9 cellular contexts compared by ENCODE assay signal in genomic region chr9:128245293-128246151, GRCh38. TPM values are rescaled to one million over a fixed set of nuclear protein-coding genes. Genes with fewer than 3 reads are reported as not detected.
DNase-seq lines count a peak whose midpoint lies in the region; ATAC-seq, FAIRE-seq and TF ChIP-seq lines count a peak whose summit lies in the region.
"Had no signal": no experiment of that assay in that cellular context is flagged by ENCODE, and none has a peak within 500 bp of the region (broad histone marks: within the 10 kb centered on the region; RNA-seq: fewer than 3 reads in every experiment).

No MANE protein-coding gene starts in this region.

- H3K4me3 ChIP-seq in ACC112 (ENCODE audit: low read depth, low read length): peak overlapping the region; percentile 81
- H3K4me3 ChIP-seq in bronchial epithelial cell (ENCODE audit: low read depth, low read length): no peak overlapping the region

- H3K4me1 ChIP-seq in ACC112 (ENCODE audit: control insufficient read depth, insufficient read depth, low read length, unreplicated experiment): peaks cover 33% of the 10 kb centered on the region

- TF ChIP-seq CTCF in bronchial epithelial cell (IDR thresholded peaks at IDR 0.05; ENCODE audit: insufficient read depth, low read length, severe bottlenecking): no peak

- no peaks in the 10 kb centered on the region for H3K9me3 ChIP-seq in KOPT-K1 (ENCODE audit: insufficient read depth, low read length, poor library complexity, severe bottlenecking)

- H3K27ac ChIP-seq in ACC112 (ENCODE audit: low read depth, low read length) (no peak overlapping the region), KOPT-K1 (ENCODE audit: low read depth, low read length, poor library complexity, severe bottlenecking) (peak overlapping the region; percentile 24)

- no peaks in the 10 kb centered on the region for H3K79me2 ChIP-seq in ACC112 (ENCODE audit: control insufficient read depth, insufficient read depth, low read length, unreplicated experiment)

- H3K36me3 ChIP-seq in ACC112 (ENCODE audit: insufficient read depth, low read length) (no peaks in the 10 kb centered on the region), KOPT-K1 (ENCODE audit: insufficient read depth, low read length) (no peaks in the 10 kb centered on the region), bronchial epithelial cell (ENCODE audit: control insufficient read depth, insufficient read depth, low read length) (no peaks in the 10 kb centered on the region)

- peak; percentile 12 for DNase-seq in bronchial epithelial cell (ENCODE audit: low read depth)
- peak; percentile 91 for DNase-seq in islet precursor cell
- DNase-seq in NCI-H146 (lab: John Stamatoyannopoulos, UW): no peak
- DNase-seq in stimulated activated naive CD8-positive, alpha-beta T cell treated with anti-CD3 and anti-CD28 coated beads, Interleukin-15, Interleukin-2, amounts not matched to agents 100 U/mL and 50 U/mL, for 24 hours: no peak
- no peak for DNase-seq in left lobe of liver (ENCODE audit: low spot score)
- DNase-seq: SHP77 had no signal

- H3K27me3 ChIP-seq in ACC112 (ENCODE audit: insufficient read depth, low read length): no peaks in the 10 kb centered on the region
- no peaks in the 10 kb centered on the region for H3K27me3 ChIP-seq in bronchial epithelial cell (ENCODE audit: control insufficient read depth, insufficient read depth, low read length)

- no peak overlapping the region for H2AFZ ChIP-seq in ACC112 (ENCODE audit: low read length, unreplicated experiment)

- no peak for FAIRE-seq in bronchial epithelial cell (lab: Jason Lieb, UNC)

- ATAC-seq in stimulated activated naive CD8-positive, alpha-beta T cell treated with anti-CD3 and anti-CD28 coated beads, Interleukin-15, Interleukin-2, amounts not matched to agents 100 U/mL and 50 U/mL, for 24 hours: no peak
- ATAC-seq in left lobe of liver (no peak), GM19035 (IDR thresholded peaks at IDR 0.05; ENCODE audit: unreplicated experiment) (no peak)

RNA-seq across cellular contexts. Expression of gene GOLGA2, which starts 30.3 kb away (rescaled TPM):
- total RNA-seq in bronchial epithelial cell (54.8 and 70.9 TPM in 2 replicates), left lobe of liver (34.8 TPM)

RNA-seq across cellular contexts. Expression of gene SWI5, which starts 30.6 kb away (rescaled TPM):
- total RNA-seq in bronchial epithelial cell: 30.0 and 30.7 TPM in 2 replicates
- 17.8 TPM for total RNA-seq in left lobe of liver

RNA-seq across cellular contexts. Expression of gene DNM1, which starts 42.3 kb away (rescaled TPM):
- total RNA-seq in bronchial epithelial cell (0.53 and 0.77 TPM in 2 replicates), left lobe of liver (3.7 TPM)

RNA-seq across cellular contexts. Expression of gene CIZ1, which starts 54.1 kb away (rescaled TPM):
- total RNA-seq in bronchial epithelial cell (15.0 and 32.0 TPM in 2 replicates), left lobe of liver (28.1 TPM)

Comparison
In these comparisons a context has a peak if more than half of its experiments do, and no peak if none do; other contexts are left out.
1. DNase-seq: peak in bronchial epithelial cell (single experiment) and islet precursor cell (single experiment); none in NCI-H146 (single experiment), stimulated activated naive CD8-positive, alpha-beta T cell treated with anti-CD3 and anti-CD28 coated beads, Interleukin-15, Interleukin-2, amounts not matched to agents 100 U/mL and 50 U/mL, for 24 hours (single experiment) and left lobe of liver (single experiment).